In the genomic region with DNA sequence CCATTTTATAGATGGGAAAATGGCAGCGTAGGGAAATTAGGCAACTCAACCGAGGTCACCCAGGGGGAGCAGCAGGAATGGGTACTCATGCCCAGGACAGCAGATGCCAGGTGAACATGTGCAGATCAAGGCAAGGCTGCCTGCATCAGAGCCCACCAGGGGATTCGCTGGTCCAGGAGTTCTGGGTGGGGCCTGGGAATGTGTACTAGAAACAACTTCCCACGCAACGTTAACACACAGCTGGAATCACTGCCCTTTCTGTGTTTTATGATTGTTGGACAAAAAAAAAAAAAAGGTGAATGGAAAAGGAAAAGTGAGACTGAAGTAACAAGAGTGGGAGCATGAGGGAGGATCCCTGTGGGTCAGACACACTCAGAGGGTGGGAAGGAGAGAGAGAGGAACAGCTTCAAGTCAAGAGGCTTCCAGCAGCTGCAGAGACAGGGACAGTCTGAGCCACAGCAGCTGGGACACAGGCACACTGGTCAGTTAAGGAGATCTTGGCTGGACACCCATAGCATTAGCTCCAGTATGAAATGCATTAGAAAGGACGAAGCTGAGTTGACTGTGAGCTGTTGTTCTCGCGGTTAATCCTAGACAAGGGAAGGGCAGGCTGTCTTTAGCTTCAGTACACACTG, we compare ENCODE assay signal across 26 cellular contexts.
DNase-seq lines count a peak whose midpoint lies in the region; ATAC-seq, FAIRE-seq and TF ChIP-seq lines count a peak whose summit lies in the region.
"Had no signal": no experiment of that assay in that cellular context is flagged by ENCODE, and none has a peak within 500 bp of the region (broad histone marks: within the 10 kb centered on the region; RNA-seq: fewer than 3 reads in every experiment).

No MANE protein-coding gene starts in this region.

- no peak for TF ChIP-seq CTCF in SK-N-SH (IDR thresholded peaks at IDR 0.05)
- TF ChIP-seq CTCF in heart left ventricle (IDR thresholded peaks at IDR 0.05): no peak

- peak overlapping the region; percentile 90 for H2AFZ ChIP-seq in SK-N-SH (ENCODE audit: low read depth)

- H3K9me3 ChIP-seq in SK-N-SH (no peaks in the 10 kb centered on the region), heart left ventricle (no peaks in the 10 kb centered on the region)
- H3K9me3 ChIP-seq: neutrophil had no signal

- H4K20me1 ChIP-seq in SK-N-SH (ENCODE audit: insufficient read depth): no peaks in the 10 kb centered on the region

- H3K4me1 ChIP-seq in SK-N-SH (ENCODE audit: control insufficient read depth in 1 of 2, insufficient read depth in 2 of 2, low read depth in 1 of 2, low read length in 1 of 2) (peaks cover 8 to 68% of the 10 kb centered on the region in 2 experiments), heart left ventricle (peaks cover 0 to 29% (median 8%) of the 10 kb centered on the region in 12 donors)

- H3K4me3 ChIP-seq in SK-N-SH (ENCODE audit: low read depth in 2 of 2, low read length in 1 of 2) (no peak overlapping the region), heart left ventricle (no peak overlapping the region)

- peak overlapping the region in 1 of 2 experiments; percentile 36; a peak in 2 of 4 replicates for H3K27ac ChIP-seq in SK-N-SH (ENCODE audit: low read depth in 2 of 2, low read length in 1 of 2)
- peak overlapping the region in 8 of 12 donors; percentile 11 to 72 (median 49) for H3K27ac ChIP-seq in heart left ventricle
- H3K27ac ChIP-seq: 22Rv1, foreskin keratinocyte, neutrophil had no signal

- no peak overlapping the region; the same call in 1 of the 2 replicates for H3K9ac ChIP-seq in SK-N-SH

- H3K27me3 ChIP-seq in SK-N-SH (ENCODE audit: insufficient read depth): no peaks in the 10 kb centered on the region
- peaks cover 0 to 5% (median 0%) of the 10 kb centered on the region in 9 donors for H3K27me3 ChIP-seq in heart left ventricle
- H3K27me3 ChIP-seq: foreskin keratinocyte, neutrophil had no signal

- no peak for TF ChIP-seq RAD21 in SK-N-SH (IDR thresholded peaks at IDR 0.05; ENCODE audit: low read length)

- peak; percentile 58 for FAIRE-seq in urothelium cell line (lab: Jason Lieb, UNC)
- FAIRE-seq: GM19239, RCC 7860 had no signal

- H3K79me2 ChIP-seq in SK-N-SH (ENCODE audit: insufficient read depth): no peaks in the 10 kb centered on the region

- peaks cover 38% of the 10 kb centered on the region for H3F3A ChIP-seq in SK-N-SH (replicated peaks; ENCODE audit: insufficient read depth)

- H3K27ac Mint-ChIP-seq in naive B cell: peak overlapping the region; percentile 8 to 58 (median 36)
- H3K27ac Mint-ChIP-seq: activated CD8-positive, alpha-beta T cell treated with anti-CD3 and anti-CD28 coated beads, Interleukin-2, amount 10 ng/mL, durations not matched to agents 7 days and 5 days; CD4-positive, alpha-beta T cell; T-helper 1 cell treated with Interleukin-12 subunit alpha and Interleukin-12 subunit beta and Interleukin-4 antibody, amounts not matched to agents 30 μg/mL and 1 μg/mL, for 36 hours had no signal

- H3K4me1 Mint-ChIP-seq in naive B cell: peaks cover 55 to 59% (median 55%) of the 10 kb centered on the region in 3 donors

- H3K36me3 ChIP-seq in SK-N-SH (replicated peaks in 1 of 2; ENCODE audit: control insufficient read depth in 1 of 2, insufficient read depth in 2 of 2, low read length in 1 of 2) (no peaks in the 10 kb centered on the region), heart left ventricle (no peaks in the 10 kb centered on the region)
- H3K36me3 ChIP-seq: neutrophil had no signal

- DNase-seq in SK-N-SH (no peak), heart left ventricle (peak in 4 of 5 donors; percentile 32 to 58 (median 52)), naive B cell (no peak), urothelium cell line (ENCODE audit: low spot score) (no peak), NCI-H2081 treated with DMSO at 0.1 percent for 48 hours (lab: John Stamatoyannopoulos, UW) (no peak), middle frontal gyrus (ENCODE audit: extremely low spot score, low spot score) (no peak)
- DNase-seq: activated CD4-positive, alpha-beta T cell treated with anti-CD3 and anti-CD28 coated beads for 1 hour; activated CD8-positive, alpha-beta T cell treated with anti-CD3 and anti-CD28 coated beads, Interleukin-2, amount 10 ng/mL, durations not matched to agents 7 days and 5 days; activated effector memory CD4-positive, alpha-beta T cell treated with Interleukin-2 at 50 U/mL for 16 hours; activated naive CD8-positive, alpha-beta T cell treated with anti-CD3 and anti-CD28 coated beads, Interleukin-2, amount 10 ng/mL, durations not matched to agents 7 days and 5 days; activated T-cell treated with anti-CD3 and anti-CD28 coated beads for 4 hours; CD4-positive, alpha-beta T cell; EL; foreskin keratinocyte; NCI-H1436 treated with DMSO at 0.1 percent for 48 hours; NCI-H524 treated with DMSO at 0.1 percent for 48 hours; stimulated activated CD4-positive, alpha-beta T cell treated with anti-CD3 and anti-CD28 coated beads, Interleukin-4, amount 100 ng/mL, for 4 hours; stimulated activated naive CD4-positive, alpha-beta T cell treated with Interleukin-2 at 50 U/mL for 16 hours had no signal

- no peak for TF ChIP-seq EP300 in SK-N-SH (IDR thresholded peaks at IDR 0.05; ENCODE audit: borderline replicate concordance in 1 of 2, low read depth in 1 of 2, low read length in 1 of 2)

- no peaks in the 10 kb centered on the region for H3K9me2 ChIP-seq in SK-N-SH

- no peaks in the 10 kb centered on the region for H3K9me3 Mint-ChIP-seq in naive B cell
- H3K9me3 Mint-ChIP-seq: CD4-positive, alpha-beta T cell; IgD-negative memory B cell; T-helper 1 cell treated with Interleukin-12 subunit alpha and Interleukin-12 subunit beta and Interleukin-4 antibody, amounts not matched to agents 30 μg/mL and 1 μg/mL, for 36 hours had no signal

- POLR2A ChIA-PET in SK-N-SH (lab: Yijun Ruan, JAX): interaction anchor here (0.7 kb wide), 1 partner anchor 312 kb away, joined by 3 read pairs; no protein-coding TSS in a partner anchor

- H3K27me3 Mint-ChIP-seq in naive B cell: no peaks in the 10 kb centered on the region
- H3K27me3 Mint-ChIP-seq: CD4-positive, alpha-beta T cell had no signal

- no peaks in the 10 kb centered on the region for H3K36me3 Mint-ChIP-seq in naive B cell
- H3K36me3 Mint-ChIP-seq: activated naive CD8-positive, alpha-beta T cell treated with anti-CD3 and anti-CD28 coated beads, Interleukin-2, amount 10 ng/mL, durations not matched to agents 7 days and 5 days had no signal

- ATAC-seq in SK-N-SH treated with all-trans-retinoic acid at 6 μM for 48 hours (no peak), heart left ventricle (peak; percentile 77 to 87 (median 83)), naive B cell (ENCODE audit: low read depth in 2 of 2) (no peak), GM18858 (IDR thresholded peaks at IDR 0.05; ENCODE audit: unreplicated experiment) (no peak)
- ATAC-seq: activated CD8-positive, alpha-beta T cell treated with anti-CD3 and anti-CD28 coated beads, Interleukin-2, amount 10 ng/mL, durations not matched to agents 7 days and 5 days; foreskin keratinocyte had no signal

- intact Hi-C loops in heart left ventricle (cut with DNase I): no loop called here

- CTCF ChIA-PET in SK-N-SH (lab: Yijun Ruan, JAX): interaction anchor here (1.0 to 1.6 kb wide), 2 partner anchors 14 to 50 kb away, joined by 3 to 5 read pairs; no protein-coding TSS in a partner anchor

- peak overlapping the region in 2 of 8 donors; percentile 7 to 10 for H3K4me3 Mint-ChIP-seq in naive B cell
- H3K4me3 Mint-ChIP-seq: activated CD8-positive, alpha-beta T cell treated with anti-CD3 and anti-CD28 coated beads, Interleukin-2, amount 10 ng/mL, durations not matched to agents 7 days and 5 days; activated naive CD8-positive, alpha-beta T cell treated with anti-CD3 and anti-CD28 coated beads, Interleukin-2, amount 10 ng/mL, durations not matched to agents 7 days and 5 days; CD4-positive, alpha-beta T cell; IgD-negative memory B cell; T-helper 1 cell treated with Interleukin-12 subunit alpha and Interleukin-12 subunit beta and Interleukin-4 antibody, amounts not matched to agents 30 μg/mL and 1 μg/mL, for 36 hours had no signal

- 53% methylated on average over 8 of the region's 8 CpGs for WGBS in SK-N-SH (ENCODE audit: low lambda C conversion rate)
- 76 to 81% (median 80%) methylated on average over 8 of the region's 8 CpGs for whole genome bisulfite sequencing in heart left ventricle, 4 donors

- no peak for TF ChIP-seq POLR2A in heart left ventricle (IDR thresholded peaks at IDR 0.05)

- H3K4me2 ChIP-seq in SK-N-SH: no peak overlapping the region

TF ChIP-seq in SK-N-SH, 30 proteins besides CTCF, POLR2A, EP300 and RAD21 (continues in another document):
- TF ChIP-seq GATA2 (CRISPR knock-in tag; IDR thresholded peaks at IDR 0.05): no peak
- TF ChIP-seq, protein P1, sequence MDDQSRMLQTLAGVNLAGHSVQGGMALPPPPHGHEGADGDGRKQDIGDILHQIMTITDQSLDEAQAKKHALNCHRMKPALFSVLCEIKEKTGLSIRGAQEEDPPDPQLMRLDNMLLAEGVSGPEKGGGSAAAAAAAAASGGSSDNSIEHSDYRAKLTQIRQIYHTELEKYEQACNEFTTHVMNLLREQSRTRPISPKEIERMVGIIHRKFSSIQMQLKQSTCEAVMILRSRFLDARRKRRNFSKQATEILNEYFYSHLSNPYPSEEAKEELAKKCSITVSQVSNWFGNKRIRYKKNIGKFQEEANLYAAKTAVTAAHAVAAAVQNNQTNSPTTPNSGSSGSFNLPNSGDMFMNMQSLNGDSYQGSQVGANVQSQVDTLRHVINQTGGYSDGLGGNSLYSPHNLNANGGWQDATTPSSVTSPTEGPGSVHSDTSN (IDR thresholded peaks at IDR 0.05): no peak

TF ChIP-seq in SK-N-SH treated with all-trans-retinoic acid at 6 μM for 48 hours, 23 proteins besides CTCF, POLR2A, EP300 and RAD21:
- no peak for TF ChIP-seq PPARA (CRISPR knock-in tag; IDR thresholded peaks at IDR 0.05; ENCODE audit: borderline replicate concordance)

Comparison
In these comparisons a context has a peak if more than half of its experiments do, and no peak if none do; other contexts are left out.
1. DNase-seq: peak in heart left ventricle (4 of 5); none in SK-N-SH (single experiment), naive B cell (single experiment), urothelium cell line (single experiment), NCI-H2081 treated with DMSO at 0.1 percent for 48 hours (single experiment) and middle frontal gyrus (single experiment).
2. ATAC-seq: peak in heart left ventricle (4 of 4); none in SK-N-SH treated with all-trans-retinoic acid at 6 μM for 48 hours (single experiment), naive B cell (0 of 2) and GM18858 (single experiment).